In genomic region chr12:109573914-109574244, GRCh38 we compare ENCODE assay signal across 8 cellular contexts. TPM values are rescaled to one million over a fixed set of nuclear protein-coding genes. Genes with fewer than 3 reads are reported as not detected.
DNase-seq lines count a peak whose midpoint lies in the region; ATAC-seq and TF ChIP-seq lines count a peak whose summit lies in the region.

No MANE protein-coding gene starts in this region.

- TF ChIP-seq POLR2A in prostate gland (IDR thresholded peaks at IDR 0.05), result no peak

- under 1% methylated on average over 11 of the region's 13 CpGs for WGBS in prostate gland

- no peak overlapping the region for H3K27ac Mint-ChIP-seq in endothelial cell (ENCODE audit: unreplicated experiment)

- peak overlapping the region; percentile 88 for H3K27ac ChIP-seq in KOPT-K1 (ENCODE audit: low read depth, low read length, poor library complexity, severe bottlenecking)
- peak overlapping the region; percentile 65 to 90 for H3K27ac ChIP-seq in prostate gland

- no peaks in the 10 kb centered on the region for H3K27me3 ChIP-seq in prostate gland (replicated peaks; ENCODE audit: insufficient read depth)

- peaks cover 40% of the 10 kb centered on the region for H3K4me1 Mint-ChIP-seq in endothelial cell (ENCODE audit: unreplicated experiment)

- H3K4me3 Mint-ChIP-seq in endothelial cell (ENCODE audit: unreplicated experiment), result peak overlapping the region; percentile 94

- H3K9me3 ChIP-seq in KOPT-K1 (ENCODE audit: insufficient read depth, low read length, poor library complexity, severe bottlenecking) (no peaks in the 10 kb centered on the region), prostate gland (no peaks in the 10 kb centered on the region)

- ATAC-seq in GM18517 (IDR thresholded peaks at IDR 0.05; ENCODE audit: unreplicated experiment), result peak; percentile 14
- no peak for ATAC-seq in GM18502 (IDR thresholded peaks at IDR 0.05; ENCODE audit: poor library complexity, unreplicated experiment)
- no peak for ATAC-seq in GM19351 (IDR thresholded peaks at IDR 0.05; ENCODE audit: unreplicated experiment)

- no peak for DNase-seq in endothelial cell (ENCODE audit: low spot score)
- DNase-seq in prostate gland (ENCODE audit: low spot score), result no peak
- DNase-seq in NCI-H82 (lab: John Stamatoyannopoulos, UW), result no peak
- DNase-seq in T1000 (lab: John Stamatoyannopoulos, UW), result no peak

- H3K4me3 ChIP-seq in prostate gland, result peak overlapping the region; percentile 60 to 76

- no peaks in the 10 kb centered on the region for H3K9me3 Mint-ChIP-seq in endothelial cell (ENCODE audit: unreplicated experiment)

- intact Hi-C loops in prostate gland (cut with DNase I), result loop anchor here (10.0 kb wide), 1 partner anchor 149 kb away; no protein-coding TSS in a partner anchor

- H3K4me1 ChIP-seq in prostate gland (replicated peaks), result peaks cover 4% of the 10 kb centered on the region

- TF ChIP-seq CTCF in endothelial cell (IDR thresholded peaks at IDR 0.05; ENCODE audit: unreplicated experiment) (no peak), prostate gland (IDR thresholded peaks at IDR 0.05) (no peak)

- H3K36me3 Mint-ChIP-seq in endothelial cell (ENCODE audit: low read depth, unreplicated experiment), result peaks cover 14% of the 10 kb centered on the region

- peaks cover 6% of the 10 kb centered on the region for H3K27me3 Mint-ChIP-seq in endothelial cell (ENCODE audit: unreplicated experiment)

- H3K36me3 ChIP-seq in KOPT-K1 (ENCODE audit: insufficient read depth, low read length), result peaks cover 64% of the 10 kb centered on the region
- H3K36me3 ChIP-seq in prostate gland, result no peaks in the 10 kb centered on the region

RNA-seq across cellular contexts. Expression of gene MVK, which starts 0.3 kb away (rescaled TPM):
- 40.7 TPM for total RNA-seq in endothelial cell (ENCODE audit: unreplicated experiment)
- total RNA-seq in prostate gland, result 10 to 100 TPM; 13.4 to 54.1 TPM

RNA-seq across cellular contexts. Expression of gene MMAB, which starts 0.6 kb away (rescaled TPM):
- total RNA-seq in endothelial cell (ENCODE audit: unreplicated experiment) (41.6 TPM), prostate gland (10 to 100 TPM; 23.1 to 79.2 TPM)
